ENCODE assay signal across 8 cellular contexts in genomic region chr17:42577532-42578281, GRCh38. TPM values are rescaled to one million over a fixed set of nuclear protein-coding genes. Genes with fewer than 3 reads are reported as not detected.
DNase-seq lines count a peak whose midpoint lies in the region; ATAC-seq and TF ChIP-seq lines count a peak whose summit lies in the region.

Gene PSMC3IP (minus strand): TSS chr17:42577729. CDS start chr17:42577686, 43 bp downstream.

- no peak for TF ChIP-seq EP300 in gastroesophageal sphincter (IDR thresholded peaks at IDR 0.05)

- TF ChIP-seq CTCF in HFF-Myc (IDR thresholded peaks at IDR 0.05; ENCODE audit: low read depth, low read length, missing control alignments) (peak; percentile 41), gastroesophageal sphincter (IDR thresholded peaks at IDR 0.05) (peak in 3 of 4 experiments; percentile 35 to 62 (median 39)), neutrophil (IDR thresholded peaks at IDR 0.05) (peak; percentile 75)

- H3K4me3 ChIP-seq in GM08714 (ENCODE audit: low read length) (peak within 1 kb of the TSS; percentile 66), HFF-Myc (replicated peaks; ENCODE audit: low read depth, low read length) (peak within 1 kb of the TSS; percentile 90), SK-N-MC (peak within 1 kb of the TSS; percentile 88), gastroesophageal sphincter (peak within 1 kb of the TSS; percentile 35 to 70), neutrophil (ENCODE audit: low read depth in 1 of 2, low read length in 1 of 2) (peak within 1 kb of the TSS; percentile 70 to 74)

- H3K9me3 ChIP-seq in SK-N-MC (ENCODE audit: low read depth, low read length) (no peaks in the 10 kb centered on the region), gastroesophageal sphincter (no peaks in the 10 kb centered on the region), neutrophil (no peaks in the 10 kb centered on the region)

- peak; percentile 95 for ATAC-seq in gastroesophageal sphincter

- peak within 1 kb of the TSS; percentile 90 for H3K9ac ChIP-seq in SK-N-MC (ENCODE audit: insufficient read length)

- H3K27ac ChIP-seq in SK-N-MC (peak within 1 kb of the TSS; percentile 75), gastroesophageal sphincter (peak within 1 kb of the TSS; percentile 68 to 90 (median 86)), neutrophil (peak within 1 kb of the TSS; percentile 96), substantia nigra (ENCODE audit: low read depth, low read length, poor library complexity, severe bottlenecking) (peak within 1 kb of the TSS; percentile 90)

- 0% methylated on average over 8 to 11 of the region's 52 CpGs for WGBS in gastroesophageal sphincter (ENCODE audit: low coverage in 1 of 2), 2 donors

- peak; percentile 59 to 64 for TF ChIP-seq POLR2A in gastroesophageal sphincter (IDR thresholded peaks at IDR 0.05)

- H3K27me3 ChIP-seq in gastroesophageal sphincter: no peaks in the 10 kb centered on the region
- no peaks in the 10 kb centered on the region for H3K27me3 ChIP-seq in neutrophil

- peaks cover 45% of the 10 kb centered on the region for H3K36me3 Mint-ChIP-seq in activated naive CD4-positive, alpha-beta T cell treated with anti-CD3 and anti-CD28 coated beads for 36 hours (ENCODE audit: low read depth)

- peak within 1 kb of the TSS; percentile 96 for H3K27ac Mint-ChIP-seq in activated naive CD4-positive, alpha-beta T cell treated with anti-CD3 and anti-CD28 coated beads for 36 hours

- peak within 1 kb of the TSS; percentile 98 for H3K4me3 Mint-ChIP-seq in activated naive CD4-positive, alpha-beta T cell treated with anti-CD3 and anti-CD28 coated beads for 36 hours

- H3K36me3 ChIP-seq in SK-N-MC (ENCODE audit: insufficient read depth, low read length): peaks cover 44% of the 10 kb centered on the region
- H3K36me3 ChIP-seq in gastroesophageal sphincter: peaks cover 0 to 61% of the 10 kb centered on the region in 2 donors
- H3K36me3 ChIP-seq in neutrophil: peaks cover 66% of the 10 kb centered on the region

- peaks cover 3 to 29% (median 10%) of the 10 kb centered on the region in 3 donors for H3K4me1 ChIP-seq in gastroesophageal sphincter
- peaks cover 33 to 49% of the 10 kb centered on the region in 2 experiments for H3K4me1 ChIP-seq in neutrophil (ENCODE audit: control insufficient read depth in 1 of 2, insufficient read depth in 1 of 2, low read depth in 1 of 2, low read length in 1 of 2)

- CTCF ChIA-PET in activated naive CD4-positive, alpha-beta T cell treated with anti-CD3 and anti-CD28 coated beads for 36 hours (lab: Charles Lee): interaction anchor here (0.5 to 3.2 kb wide), 41 partner anchors 8 to 560 kb away, joined by 3 to 36 read pairs (median 6); partner anchors contain the start of genes BECN1, NAGLU, PLEKHH3 and RAMP2

- no peaks in the 10 kb centered on the region for H3K27me3 Mint-ChIP-seq in activated naive CD4-positive, alpha-beta T cell treated with anti-CD3 and anti-CD28 coated beads for 36 hours (ENCODE audit: low read depth)

- DNase-seq in HFF-Myc (ENCODE audit: extremely low read depth, low read depth): peak; percentile 79
- DNase-seq in NCI-H1048 (lab: John Stamatoyannopoulos, UW): peak; percentile 91
- peak; percentile 50 for DNase-seq in SK-N-MC (ENCODE audit: low read depth, low spot score)
- DNase-seq in activated naive CD4-positive, alpha-beta T cell treated with anti-CD3 and anti-CD28 coated beads for 36 hours: peak; percentile 98
- DNase-seq in substantia nigra (lab: John Stamatoyannopoulos, UW): peak; percentile 62 to 96 (median 92)

- H3K4me1 Mint-ChIP-seq in activated naive CD4-positive, alpha-beta T cell treated with anti-CD3 and anti-CD28 coated beads for 36 hours (ENCODE audit: low read depth): peaks cover 44% of the 10 kb centered on the region

- H3K9me3 Mint-ChIP-seq in activated naive CD4-positive, alpha-beta T cell treated with anti-CD3 and anti-CD28 coated beads for 36 hours: no peaks in the 10 kb centered on the region

- intact Hi-C loops in activated naive CD4-positive, alpha-beta T cell treated with anti-CD3 and anti-CD28 coated beads for 36 hours (cut with micrococcal nuclease): loop anchor here (1.0 to 5.0 kb wide), 11 partner anchors 10 to 421 kb away; partner anchors contain the start of genes BECN1, COASY, MLX and RETREG3

RNA-seq across cellular contexts. Expression of gene PSMC3IP, which starts in this region (rescaled TPM):
- total RNA-seq in activated naive CD4-positive, alpha-beta T cell treated with anti-CD3 and anti-CD28 coated beads for 36 hours: 10 to 100 TPM; 38.6 to 42.2 TPM
- 1 to 10 TPM; 4.0 to 6.8 (median 4.8) TPM for total RNA-seq in gastroesophageal sphincter

Comparison
In these comparisons a context has a peak if more than half of its experiments do, and no peak if none do; other contexts are left out.
1. Peak in every context shown above with its lines: DNase-seq, ATAC-seq, H3K4me3 ChIP-seq and H3K27ac ChIP-seq.
2. RNA of gene PSMC3IP (total RNA-seq): 38.6 to 42.2 TPM in activated naive CD4-positive, alpha-beta T cell treated with anti-CD3 and anti-CD28 coated beads for 36 hours; 4.0 to 6.8 TPM in gastroesophageal sphincter; every median in the first group is over 4 times any median in the second.